In the genomic region with DNA sequence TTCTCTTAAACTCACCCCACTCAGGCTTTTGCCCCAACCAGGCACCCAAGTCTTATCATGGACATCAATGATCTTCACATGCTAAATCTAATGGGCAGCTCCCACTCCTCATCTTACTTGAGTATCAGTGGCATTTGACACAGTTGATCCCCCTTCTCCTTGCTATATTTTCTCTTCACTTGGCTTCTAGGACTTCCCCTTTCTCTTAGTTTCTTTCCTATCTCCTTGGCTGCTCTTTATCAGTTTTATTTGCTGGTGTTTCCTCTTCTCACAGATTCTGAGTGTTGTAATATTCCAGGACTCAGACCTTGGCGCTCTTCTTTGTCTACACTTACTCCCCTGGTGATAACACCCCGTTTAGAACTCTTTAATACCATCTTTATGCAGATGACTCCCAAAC, we compare ENCODE assay signal across 33 cellular contexts. TPM values are rescaled to one million over a fixed set of nuclear protein-coding genes. Genes with fewer than 3 reads are reported as not detected.
"Had no signal": no experiment of that assay in that cellular context is flagged by ENCODE, and none has a peak within 500 bp of the region (broad histone marks: within the 10 kb centered on the region; RNA-seq: fewer than 3 reads in every experiment).

No MANE protein-coding gene starts in this region.

- H3K27ac ChIP-seq: gastroesophageal sphincter, hepatocyte, pancreas, prostate gland, suprapubic skin, tibial artery, upper lobe of right lung had no signal

- H3K79me2 ChIP-seq: hepatocyte had no signal

- ATAC-seq: activated CD8-positive, alpha-beta memory T cell treated with anti-CD3 and anti-CD28 coated beads, Interleukin-2, amount 10 ng/mL, durations not matched to agents 7 days and 5 days; activated CD8-positive, alpha-beta T cell treated with anti-CD3 and anti-CD28 coated beads, Interleukin-2, amount 10 ng/mL, durations not matched to agents 7 days and 5 days; activated naive CD8-positive, alpha-beta T cell treated with anti-CD3 and anti-CD28 coated beads, Interleukin-2, amount 50 U/mL, for 24 hours; effector memory CD8-positive, alpha-beta T cell; gastroesophageal sphincter; left colon; naive thymus-derived CD4-positive, alpha-beta T cell; pancreas; upper lobe of right lung had no signal

- H3K36me3 ChIP-seq: gastroesophageal sphincter, pancreas, prostate gland, suprapubic skin, tibial artery, upper lobe of right lung had no signal

- H3K4me3 Mint-ChIP-seq: activated B cell treated with CpG ODN at 0.5 μM for 24 hours; activated CD8-positive, alpha-beta memory T cell treated with anti-CD3 and anti-CD28 coated beads, Interleukin-2, amount 10 ng/mL, durations not matched to agents 7 days and 5 days; activated CD8-positive, alpha-beta T cell treated with anti-CD3 and anti-CD28 coated beads, Interleukin-2, amount 10 ng/mL, durations not matched to agents 7 days and 5 days; activated naive CD4-positive, alpha-beta T cell treated with anti-CD3 and anti-CD28 coated beads, Interleukin-2, amount 50 U/mL, for 24 hours; activated naive CD8-positive, alpha-beta T cell treated with anti-CD3 and anti-CD28 coated beads, Interleukin-2, amount 50 U/mL, for 24 hours; effector memory CD8-positive, alpha-beta T cell; memory B cell; naive thymus-derived CD4-positive, alpha-beta T cell; T-helper 2 cell treated with Interferon-gamma antibody and Interleukin-4, amounts not matched to agents 5 μg/mL and 100 μg/mL, for 36 hours had no signal

- H3K9me3 ChIP-seq: gastroesophageal sphincter, pancreas, prostate gland, suprapubic skin, tibial artery, upper lobe of right lung had no signal

- H3K4me1 Mint-ChIP-seq: activated B cell treated with CpG ODN at 0.5 μM for 24 hours; activated CD8-positive, alpha-beta memory T cell treated with anti-CD3 and anti-CD28 coated beads, Interleukin-2, amount 10 ng/mL, durations not matched to agents 7 days and 5 days; activated naive CD4-positive, alpha-beta T cell treated with anti-CD3 and anti-CD28 coated beads, Interleukin-2, amount 50 U/mL, for 24 hours; activated naive CD8-positive, alpha-beta T cell treated with anti-CD3 and anti-CD28 coated beads, Interleukin-2, amount 50 U/mL, for 24 hours; memory B cell; naive thymus-derived CD4-positive, alpha-beta T cell had no signal

- H3K4me3 ChIP-seq: gastroesophageal sphincter, hepatocyte, pancreas, prostate gland, smooth muscle cell, suprapubic skin, tibial artery, upper lobe of right lung had no signal

- H3K27ac Mint-ChIP-seq: activated B cell treated with CpG ODN at 0.5 μM for 24 hours; activated CD8-positive, alpha-beta memory T cell treated with anti-CD3 and anti-CD28 coated beads, Interleukin-2, amount 10 ng/mL, durations not matched to agents 7 days and 5 days; activated CD8-positive, alpha-beta T cell treated with anti-CD3 and anti-CD28 coated beads, Interleukin-2, amount 10 ng/mL, durations not matched to agents 7 days and 5 days; activated naive CD4-positive, alpha-beta T cell treated with anti-CD3 and anti-CD28 coated beads, Interleukin-2, amount 50 U/mL, for 24 hours; activated naive CD8-positive, alpha-beta T cell treated with anti-CD3 and anti-CD28 coated beads, Interleukin-2, amount 50 U/mL, for 24 hours; activated T-helper 2 cell treated with anti-CD3 and anti-CD28 coated beads, Interferon-gamma antibody, Interleukin-2, Interleukin-4, amounts not matched to agents 10 μg/mL and 5 μg/mL and 100 μg/mL, durations not matched to agents 14 hours and 24 hours and 36 hours; effector memory CD8-positive, alpha-beta T cell; memory B cell; naive thymus-derived CD4-positive, alpha-beta T cell; T-helper 2 cell treated with Interferon-gamma antibody and Interleukin-4, amounts not matched to agents 5 μg/mL and 100 μg/mL, for 36 hours had no signal

- H3K9me3 Mint-ChIP-seq: activated B cell treated with CpG ODN at 0.5 μM for 24 hours; activated naive CD4-positive, alpha-beta T cell treated with anti-CD3 and anti-CD28 coated beads, Interleukin-2, amount 50 U/mL, for 24 hours; activated naive CD8-positive, alpha-beta T cell treated with anti-CD3 and anti-CD28 coated beads, Interleukin-2, amount 50 U/mL, for 24 hours; activated T-helper 2 cell treated with anti-CD3 and anti-CD28 coated beads, Interferon-gamma antibody, Interleukin-2, Interleukin-4, amounts not matched to agents 10 μg/mL and 5 μg/mL and 100 μg/mL, durations not matched to agents 14 hours and 24 hours and 36 hours; effector memory CD8-positive, alpha-beta T cell; T-helper 2 cell treated with Interferon-gamma antibody and Interleukin-4, amounts not matched to agents 5 μg/mL and 100 μg/mL, for 36 hours had no signal

- DNase-seq: activated B cell treated with CpG ODN at 0.5 μM for 24 hours; activated CD8-positive, alpha-beta memory T cell treated with anti-CD3 and anti-CD28 coated beads, Interleukin-2, amount 10 ng/mL, durations not matched to agents 7 days and 5 days; activated CD8-positive, alpha-beta T cell treated with anti-CD3 and anti-CD28 coated beads, Interleukin-2, amount 10 ng/mL, durations not matched to agents 7 days and 5 days; activated naive CD8-positive, alpha-beta T cell treated with anti-CD3 and anti-CD28 coated beads, Interleukin-2, amount 50 U/mL, for 24 hours; activated T-cell treated with anti-CD3 and anti-CD28 coated beads, Interleukin-2, amount 50 U/mL, for 48 hours; amygdala; caudate nucleus; cortex of kidney; effector memory CD8-positive, alpha-beta T cell; erythroblast; kidney; left colon; midbrain; naive thymus-derived CD4-positive, alpha-beta T cell; nucleus accumbens; pancreas; retina; stimulated activated CD4-positive, alpha-beta T cell treated with anti-CD3 and anti-CD28 coated beads, Interleukin-2, amount 100 ng/mL, for 24 hours; stimulated activated naive CD4-positive, alpha-beta T cell; tibial artery; upper lobe of right lung had no signal

- H3K36me3 Mint-ChIP-seq: activated CD8-positive, alpha-beta memory T cell treated with anti-CD3 and anti-CD28 coated beads, Interleukin-2, amount 10 ng/mL, durations not matched to agents 7 days and 5 days; activated naive CD4-positive, alpha-beta T cell treated with anti-CD3 and anti-CD28 coated beads, Interleukin-2, amount 50 U/mL, for 24 hours; memory B cell; naive thymus-derived CD4-positive, alpha-beta T cell had no signal

- H2AFZ ChIP-seq: hepatocyte had no signal

- H3K4me2 ChIP-seq: hepatocyte, smooth muscle cell had no signal

- H3K4me1 ChIP-seq: gastroesophageal sphincter, pancreas, prostate gland, suprapubic skin, upper lobe of right lung had no signal

- H3K27me3 ChIP-seq: pancreas, suprapubic skin had no signal

RNA-seq across cellular contexts. Expression of a gene that starts 34.0 kb away (rescaled TPM):
- total RNA-seq: activated B cell treated with CpG ODN at 0.5 μM for 24 hours; activated CD8-positive, alpha-beta memory T cell treated with anti-CD3 and anti-CD28 coated beads, Interleukin-2, amount 10 ng/mL, durations not matched to agents 7 days and 5 days; activated CD8-positive, alpha-beta T cell treated with anti-CD3 and anti-CD28 coated beads, Interleukin-2, amount 10 ng/mL, durations not matched to agents 7 days and 5 days; activated T-helper 2 cell treated with anti-CD3 and anti-CD28 coated beads, Interferon-gamma antibody, Interleukin-2, Interleukin-4, amounts not matched to agents 10 μg/mL and 5 μg/mL and 100 μg/mL, durations not matched to agents 14 hours and 24 hours and 36 hours; chondrocyte; fibroblast of villous mesenchyme; naive thymus-derived CD4-positive, alpha-beta T cell had no signal
- polyA plus RNA-seq: naive thymus-derived CD4-positive, alpha-beta T cell; neural cell; smooth muscle cell had no signal
